In genomic region chr2:6874032-6874431, GRCh38 we compare ENCODE assay signal across 20 cellular contexts. TPM values are rescaled to one million over a fixed set of nuclear protein-coding genes. Genes with fewer than 3 reads are reported as not detected.
"Had no signal": no experiment of that assay in that cellular context is flagged by ENCODE, and none has a peak within 500 bp of the region (broad histone marks: within the 10 kb centered on the region; RNA-seq: fewer than 3 reads in every experiment).

No MANE protein-coding gene starts in this region.

- H3K9me3 ChIP-seq: SJSA1 had no signal

- H3K27me3 ChIP-seq: MG63, SJSA1 had no signal

- H3K4me3 ChIP-seq: MG63, SJSA1, SK-N-MC had no signal

- H3K27ac ChIP-seq: SJSA1, SK-N-MC had no signal

- H3K36me3 ChIP-seq: MG63, SJSA1 had no signal

- H3K4me1 ChIP-seq: SJSA1 had no signal

- DNase-seq: Karpas-422, KG1, MG63, NCI-H1092, NCI-H1105 treated with DMSO at 0.1 percent for 48 hours, NCI-H1417 treated with DMSO at 0.1 percent for 48 hours, NCI-H146, NCI-H1694 treated with DMSO at 0.1 percent for 48 hours, NCI-H1930, NCI-H2081, NCI-H2107, NCI-H2227 treated with DMSO at 0.1 percent for 48 hours, NCI-H524, NCI-H526 treated with DMSO at 0.1 percent for 48 hours, NCI-H774, Right ventricle myocardium superior, RPMI8226, SIG-M5 had no signal

RNA-seq across cellular contexts. Expression of gene RSAD2, which starts 3.5 kb away (rescaled TPM):
- total RNA-seq: SJSA1 had no signal
